ENCODE assay signal across 24 cellular contexts in the genomic region with DNA sequence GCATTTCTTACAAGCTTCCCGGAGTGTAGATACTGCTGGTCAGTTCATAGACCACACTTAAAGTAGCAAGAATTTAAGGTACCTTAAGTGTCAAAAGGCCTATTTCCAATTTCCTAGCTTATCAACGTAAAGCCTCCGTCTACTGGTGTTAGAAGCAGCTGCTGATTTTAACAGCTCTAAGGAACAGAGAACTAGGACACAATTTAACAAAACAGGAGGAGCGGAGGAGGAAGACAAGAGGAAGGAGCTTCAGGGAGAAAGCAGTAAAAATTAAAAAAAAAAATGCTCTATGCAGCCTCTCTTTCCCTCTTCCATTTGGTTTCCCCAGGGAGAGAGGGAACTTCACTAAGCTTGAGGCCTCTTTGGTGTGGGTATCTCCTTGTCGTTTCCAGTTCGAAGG. TPM values are rescaled to one million over a fixed set of nuclear protein-coding genes. Genes with fewer than 3 reads are reported as not detected.
DNase-seq lines count a peak whose midpoint lies in the region; ATAC-seq and TF ChIP-seq lines count a peak whose summit lies in the region.
"Had no signal": no experiment of that assay in that cellular context is flagged by ENCODE, and none has a peak within 500 bp of the region (broad histone marks: within the 10 kb centered on the region; RNA-seq: fewer than 3 reads in every experiment).

No MANE protein-coding gene starts in this region.

- H3K27me3 Mint-ChIP-seq in activated T-cell treated with anti-CD3 and anti-CD28 coated beads, Interleukin-2, amount 50 U/mL, for 24 hours, result no peaks in the 10 kb centered on the region
- no peaks in the 10 kb centered on the region for H3K27me3 Mint-ChIP-seq in activated T-cell treated with anti-CD3 and anti-CD28 coated beads, Interleukin-2, amount 50 U/mL, for 72 hours (ENCODE audit: low read depth)
- H3K27me3 Mint-ChIP-seq in osteocyte (ENCODE audit: unreplicated experiment), result no peaks in the 10 kb centered on the region
- H3K27me3 Mint-ChIP-seq: CD4-positive, alpha-beta memory T cell had no signal

- H3K36me3 Mint-ChIP-seq in activated T-cell treated with anti-CD3 and anti-CD28 coated beads, Interleukin-2, amount 50 U/mL, for 24 hours (ENCODE audit: low read depth), result no peaks in the 10 kb centered on the region
- no peaks in the 10 kb centered on the region for H3K36me3 Mint-ChIP-seq in activated T-cell treated with anti-CD3 and anti-CD28 coated beads, Interleukin-2, amount 50 U/mL, for 72 hours (ENCODE audit: insufficient read depth in 2 of 2)
- H3K36me3 Mint-ChIP-seq in osteocyte (ENCODE audit: unreplicated experiment), result no peaks in the 10 kb centered on the region
- H3K36me3 Mint-ChIP-seq: CD4-positive, alpha-beta memory T cell had no signal

- DNase-seq in activated T-cell treated with anti-CD3 and anti-CD28 coated beads, Interleukin-2, amount 50 U/mL, for 24 hours, result no peak
- DNase-seq in activated T-cell treated with anti-CD3 and anti-CD28 coated beads, Interleukin-2, amount 50 U/mL, for 72 hours, result no peak
- DNase-seq in caudate nucleus (lab: John Stamatoyannopoulos, UW) (peak in 1 of 61 donors; percentile 14), osteocyte (ENCODE audit: extremely low spot score, unreplicated experiment) (no peak), NCI-H2107 (lab: John Stamatoyannopoulos, UW) (no peak), BE2C (no peak)
- DNase-seq: 8988T; ACHN; Caco-2; CD4-positive, alpha-beta memory T cell; DMS 273 treated with DMSO at 0.1 percent for 48 hours; DMS79; GF-D8; HCEC 1CT; NCI-H1048; NCI-H1417; NCI-H187; NCI-H2081 treated with DMSO at 0.1 percent for 48 hours; NCI-H2171 treated with DMSO at 0.1 percent for 48 hours; NCI-H524; NCI-H748 treated with DMSO at 0.1 percent for 48 hours; SK-N-SH had no signal

- no peaks in the 10 kb centered on the region for H4K20me1 ChIP-seq in KMS-11 (ENCODE audit: insufficient read depth)

- no peaks in the 10 kb centered on the region; the same call in 1 of the 2 replicates for H3K79me2 ChIP-seq in KMS-11 (ENCODE audit: insufficient read depth, low read depth)

- H3K9ac ChIP-seq in KMS-11, result no peak overlapping the region
- H3K9ac ChIP-seq: SK-N-SH had no signal

- no peak overlapping the region for H3K27ac ChIP-seq in KMS-11
- peak overlapping the region; percentile 50 for H3K27ac ChIP-seq in caudate nucleus (ENCODE audit: low read depth, low read length)

- no peaks in the 10 kb centered on the region for H3K9me3 Mint-ChIP-seq in activated T-cell treated with anti-CD3 and anti-CD28 coated beads, Interleukin-2, amount 50 U/mL, for 24 hours
- H3K9me3 Mint-ChIP-seq in activated T-cell treated with anti-CD3 and anti-CD28 coated beads, Interleukin-2, amount 50 U/mL, for 72 hours, result no peaks in the 10 kb centered on the region
- no peaks in the 10 kb centered on the region for H3K9me3 Mint-ChIP-seq in osteocyte (ENCODE audit: unreplicated experiment)
- H3K9me3 Mint-ChIP-seq: CD4-positive, alpha-beta memory T cell had no signal

- no peak for TF ChIP-seq CTCF in KMS-11 (conservative IDR thresholded peaks at IDR 0.05; ENCODE audit: low read depth, low read length)
- no peak for TF ChIP-seq CTCF in osteocyte (IDR thresholded peaks at IDR 0.05)
- no peak for TF ChIP-seq CTCF in BE2C (IDR thresholded peaks at IDR 0.05; ENCODE audit: low read depth, low read length)

- H3K4me2 ChIP-seq in KMS-11, result 0 out of 2 replicates have a peak overlapping the region, but pooled peaks have one; percentile 7
- H3K4me2 ChIP-seq: SK-N-SH had no signal

- H3K4me3 Mint-ChIP-seq in activated T-cell treated with anti-CD3 and anti-CD28 coated beads, Interleukin-2, amount 50 U/mL, for 24 hours, result no peak overlapping the region
- no peak overlapping the region for H3K4me3 Mint-ChIP-seq in activated T-cell treated with anti-CD3 and anti-CD28 coated beads, Interleukin-2, amount 50 U/mL, for 72 hours
- H3K4me3 Mint-ChIP-seq in osteocyte (ENCODE audit: unreplicated experiment), result no peak overlapping the region
- H3K4me3 Mint-ChIP-seq: CD4-positive, alpha-beta memory T cell had no signal

- H3K36me3 ChIP-seq in KMS-11 (ENCODE audit: insufficient read depth), result no peaks in the 10 kb centered on the region
- no peaks in the 10 kb centered on the region for H3K36me3 ChIP-seq in BE2C

- peak overlapping the region; percentile 48 for H3K27ac Mint-ChIP-seq in activated T-cell treated with anti-CD3 and anti-CD28 coated beads, Interleukin-2, amount 50 U/mL, for 24 hours
- no peak overlapping the region for H3K27ac Mint-ChIP-seq in activated T-cell treated with anti-CD3 and anti-CD28 coated beads, Interleukin-2, amount 50 U/mL, for 72 hours
- peak overlapping the region; percentile 16 for H3K27ac Mint-ChIP-seq in osteocyte (ENCODE audit: unreplicated experiment)

- no peaks in the 10 kb centered on the region for H3K27me3 ChIP-seq in KMS-11 (ENCODE audit: insufficient read depth, low read depth)
- H3K27me3 ChIP-seq in BE2C, result no peaks in the 10 kb centered on the region

- peaks cover 17% of the 10 kb centered on the region for H3K4me1 ChIP-seq in KMS-11 (ENCODE audit: low read depth, poor library complexity, severe bottlenecking)
- no peaks in the 10 kb centered on the region for H3K4me1 ChIP-seq in BE2C

- no peak overlapping the region for H3K4me3 ChIP-seq in KMS-11 (IDR thresholded peaks at IDR 0.05; ENCODE audit: insufficient read depth, low read depth, low read length)
- H3K4me3 ChIP-seq in BE2C (ENCODE audit: low read depth, low read length), result no peak overlapping the region

- H3K4me1 Mint-ChIP-seq in activated T-cell treated with anti-CD3 and anti-CD28 coated beads, Interleukin-2, amount 50 U/mL, for 24 hours (ENCODE audit: low read depth), result peaks cover 9% of the 10 kb centered on the region
- peaks cover 10% of the 10 kb centered on the region for H3K4me1 Mint-ChIP-seq in activated T-cell treated with anti-CD3 and anti-CD28 coated beads, Interleukin-2, amount 50 U/mL, for 72 hours (ENCODE audit: low read depth)
- H3K4me1 Mint-ChIP-seq in osteocyte (ENCODE audit: unreplicated experiment), result peaks cover 49% of the 10 kb centered on the region

- no peak overlapping the region for H2AFZ ChIP-seq in KMS-11 (ENCODE audit: low read depth)

- ATAC-seq in activated T-cell treated with anti-CD3 and anti-CD28 coated beads, Interleukin-2, amount 50 U/mL, for 72 hours (replicated peaks in 1 of 2), result no peak
- no peak for ATAC-seq in HG02981 (IDR thresholded peaks at IDR 0.05; ENCODE audit: unreplicated experiment)

- no peaks in the 10 kb centered on the region for H3K9me3 ChIP-seq in BE2C
- H3K9me3 ChIP-seq: Caco-2, SK-N-SH had no signal

RNA-seq across cellular contexts. Expression of a gene that starts 22.8 kb away (rescaled TPM):
- 10 to 100 TPM; 22.6 to 22.9 TPM for total RNA-seq in activated T-cell treated with anti-CD3 and anti-CD28 coated beads, Interleukin-2, amount 50 U/mL, for 72 hours
- 160 and 170 TPM in 2 replicates for total RNA-seq in osteocyte
- polyA plus RNA-seq in BE2C (2012; ENCODE audit: insufficient read depth, insufficient read length, low read depth), result 28.2 TPM
